In the genomic region with DNA sequence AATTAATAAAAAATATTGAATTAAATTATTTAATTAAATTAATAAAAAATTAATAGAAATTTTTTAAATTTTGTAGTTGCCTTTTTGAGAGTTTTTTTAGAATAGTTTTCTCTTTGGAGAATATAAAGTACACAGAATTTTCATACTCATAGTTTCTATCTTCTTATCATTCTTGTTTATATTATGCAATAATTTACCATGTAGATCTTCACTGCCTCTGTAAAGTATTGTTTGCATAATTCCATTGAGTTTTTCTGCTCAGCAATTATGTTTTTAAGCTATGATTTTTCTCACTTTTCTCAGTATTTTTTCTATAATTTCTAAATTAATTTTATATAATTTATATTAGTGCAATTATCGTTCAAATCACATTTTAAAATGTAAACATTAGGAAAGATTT, we compare ENCODE assay signal across 25 cellular contexts.
"Had no signal": no experiment of that assay in that cellular context is flagged by ENCODE, and none has a peak within 500 bp of the region (broad histone marks: within the 10 kb centered on the region; RNA-seq: fewer than 3 reads in every experiment).

No MANE protein-coding gene starts in this region.

- H3K27me3 ChIP-seq: hepatocyte, testis, upper lobe of left lung, uterus had no signal

- H3K9me3 Mint-ChIP-seq: effector memory CD8-positive, alpha-beta T cell; mesothelial cell of epicardium; naive B cell; natural killer cell treated with Interleukin-12 subunit alpha and Interleukin-12 subunit beta and Interleukin-15 and Interleukin-18, amount 100 ng/mL, for 72 hours; neural crest cell; stimulated activated effector memory CD8-positive, alpha-beta T cell treated with anti-CD3 and anti-CD28 coated beads, Interleukin-12 subunit alpha, Interleukin-12 subunit beta, amount 100 ng/mL, for 72 hours had no signal

- H3K4me1 Mint-ChIP-seq: mesothelial cell of epicardium had no signal

- DNase-seq: cortex of kidney; effector memory CD8-positive, alpha-beta T cell; gastrocnemius medialis; heart left ventricle; left cardiac atrium; left lung; mesenchymal stem cell; mucosa of descending colon; naive B cell; stimulated activated CD4-positive, alpha-beta T cell treated with anti-CD3 and anti-CD28 coated beads, Interleukin-4, amount 100 ng/mL, for 24 hours; stimulated activated naive CD4-positive, alpha-beta T cell treated with Interleukin-2 at 50 U/mL for 16 hours; stomach; testis; tibial artery; upper lobe of left lung; uterus had no signal

- H3K27ac ChIP-seq: gastrocnemius medialis, heart left ventricle, hepatocyte, left lung, neutrophil, parathyroid adenoma, stomach, testis, tibial artery, upper lobe of left lung, uterus had no signal

- H3K4me3 ChIP-seq: gastrocnemius medialis, heart left ventricle, hepatocyte, left lung, mucosa of descending colon, stomach, testis, tibial artery, upper lobe of left lung, uterus had no signal

- H3K4me1 ChIP-seq: gastrocnemius medialis, testis, uterus had no signal

- ATAC-seq: effector memory CD8-positive, alpha-beta T cell; gastrocnemius medialis; heart left ventricle; left cardiac atrium; left lung; mucosa of descending colon; natural killer cell treated with Interleukin-12 subunit alpha and Interleukin-12 subunit beta and Interleukin-15 and Interleukin-18, amount 100 ng/mL, for 72 hours; sciatic nerve had no signal

- H3K36me3 ChIP-seq: gastrocnemius medialis, heart left ventricle, left lung, neutrophil, stomach, tibial artery, upper lobe of left lung, uterus had no signal

- H3K4me3 Mint-ChIP-seq: effector memory CD8-positive, alpha-beta T cell; mesothelial cell of epicardium; naive B cell; natural killer cell treated with Interleukin-12 subunit alpha and Interleukin-12 subunit beta and Interleukin-15 and Interleukin-18, amount 100 ng/mL, for 72 hours; neural crest cell; stimulated activated effector memory CD8-positive, alpha-beta T cell treated with anti-CD3 and anti-CD28 coated beads, Interleukin-12 subunit alpha, Interleukin-12 subunit beta, amount 100 ng/mL, for 72 hours had no signal

- H3K36me3 Mint-ChIP-seq: mesothelial cell of epicardium; naive B cell; natural killer cell treated with Interleukin-12 subunit alpha and Interleukin-12 subunit beta and Interleukin-15 and Interleukin-18, amount 100 ng/mL, for 72 hours; stimulated activated effector memory CD8-positive, alpha-beta T cell treated with anti-CD3 and anti-CD28 coated beads, Interleukin-12 subunit alpha, Interleukin-12 subunit beta, amount 100 ng/mL, for 72 hours had no signal

- H3K27ac Mint-ChIP-seq: effector memory CD8-positive, alpha-beta T cell; mesothelial cell of epicardium; naive B cell; natural killer cell treated with Interleukin-12 subunit alpha and Interleukin-12 subunit beta and Interleukin-15 and Interleukin-18, amount 100 ng/mL, for 72 hours; progenitor cell of endocrine pancreas; stimulated activated effector memory CD8-positive, alpha-beta T cell treated with anti-CD3 and anti-CD28 coated beads, Interleukin-12 subunit alpha, Interleukin-12 subunit beta, amount 100 ng/mL, for 72 hours had no signal

- H3K9me3 ChIP-seq: gastrocnemius medialis, heart left ventricle, left lung, mucosa of descending colon, neutrophil, stomach, testis, tibial artery, upper lobe of left lung, uterus had no signal
